In the genomic region with DNA sequence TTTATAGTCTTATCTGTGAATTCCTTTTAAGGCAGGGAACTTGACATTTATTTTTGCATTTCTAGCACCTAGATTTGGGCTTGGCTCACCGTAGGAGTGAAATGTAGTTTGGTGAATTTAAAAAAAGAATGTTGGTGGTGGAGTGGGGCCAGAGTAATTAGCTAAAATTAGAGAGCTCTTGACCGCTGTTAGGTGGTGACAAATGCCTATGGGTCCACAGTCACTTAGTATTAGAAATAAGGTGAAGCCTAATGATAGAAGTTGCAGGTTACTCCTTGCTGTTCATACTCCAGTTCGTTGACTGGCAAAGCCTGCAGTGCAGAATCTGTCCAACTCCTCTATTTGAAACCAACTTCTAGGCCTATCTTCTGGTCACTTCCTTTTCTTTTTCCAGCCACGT, we compare ENCODE assay signal across 1 cellular context.
TF ChIP-seq lines count a peak whose summit lies in the region.

No MANE protein-coding gene starts in this region.

TF ChIP-seq in GM23338, 12 proteins besides CTCF, POLR2A, EP300 and RAD21 (continued from another document):
- TF ChIP-seq, protein P1, sequence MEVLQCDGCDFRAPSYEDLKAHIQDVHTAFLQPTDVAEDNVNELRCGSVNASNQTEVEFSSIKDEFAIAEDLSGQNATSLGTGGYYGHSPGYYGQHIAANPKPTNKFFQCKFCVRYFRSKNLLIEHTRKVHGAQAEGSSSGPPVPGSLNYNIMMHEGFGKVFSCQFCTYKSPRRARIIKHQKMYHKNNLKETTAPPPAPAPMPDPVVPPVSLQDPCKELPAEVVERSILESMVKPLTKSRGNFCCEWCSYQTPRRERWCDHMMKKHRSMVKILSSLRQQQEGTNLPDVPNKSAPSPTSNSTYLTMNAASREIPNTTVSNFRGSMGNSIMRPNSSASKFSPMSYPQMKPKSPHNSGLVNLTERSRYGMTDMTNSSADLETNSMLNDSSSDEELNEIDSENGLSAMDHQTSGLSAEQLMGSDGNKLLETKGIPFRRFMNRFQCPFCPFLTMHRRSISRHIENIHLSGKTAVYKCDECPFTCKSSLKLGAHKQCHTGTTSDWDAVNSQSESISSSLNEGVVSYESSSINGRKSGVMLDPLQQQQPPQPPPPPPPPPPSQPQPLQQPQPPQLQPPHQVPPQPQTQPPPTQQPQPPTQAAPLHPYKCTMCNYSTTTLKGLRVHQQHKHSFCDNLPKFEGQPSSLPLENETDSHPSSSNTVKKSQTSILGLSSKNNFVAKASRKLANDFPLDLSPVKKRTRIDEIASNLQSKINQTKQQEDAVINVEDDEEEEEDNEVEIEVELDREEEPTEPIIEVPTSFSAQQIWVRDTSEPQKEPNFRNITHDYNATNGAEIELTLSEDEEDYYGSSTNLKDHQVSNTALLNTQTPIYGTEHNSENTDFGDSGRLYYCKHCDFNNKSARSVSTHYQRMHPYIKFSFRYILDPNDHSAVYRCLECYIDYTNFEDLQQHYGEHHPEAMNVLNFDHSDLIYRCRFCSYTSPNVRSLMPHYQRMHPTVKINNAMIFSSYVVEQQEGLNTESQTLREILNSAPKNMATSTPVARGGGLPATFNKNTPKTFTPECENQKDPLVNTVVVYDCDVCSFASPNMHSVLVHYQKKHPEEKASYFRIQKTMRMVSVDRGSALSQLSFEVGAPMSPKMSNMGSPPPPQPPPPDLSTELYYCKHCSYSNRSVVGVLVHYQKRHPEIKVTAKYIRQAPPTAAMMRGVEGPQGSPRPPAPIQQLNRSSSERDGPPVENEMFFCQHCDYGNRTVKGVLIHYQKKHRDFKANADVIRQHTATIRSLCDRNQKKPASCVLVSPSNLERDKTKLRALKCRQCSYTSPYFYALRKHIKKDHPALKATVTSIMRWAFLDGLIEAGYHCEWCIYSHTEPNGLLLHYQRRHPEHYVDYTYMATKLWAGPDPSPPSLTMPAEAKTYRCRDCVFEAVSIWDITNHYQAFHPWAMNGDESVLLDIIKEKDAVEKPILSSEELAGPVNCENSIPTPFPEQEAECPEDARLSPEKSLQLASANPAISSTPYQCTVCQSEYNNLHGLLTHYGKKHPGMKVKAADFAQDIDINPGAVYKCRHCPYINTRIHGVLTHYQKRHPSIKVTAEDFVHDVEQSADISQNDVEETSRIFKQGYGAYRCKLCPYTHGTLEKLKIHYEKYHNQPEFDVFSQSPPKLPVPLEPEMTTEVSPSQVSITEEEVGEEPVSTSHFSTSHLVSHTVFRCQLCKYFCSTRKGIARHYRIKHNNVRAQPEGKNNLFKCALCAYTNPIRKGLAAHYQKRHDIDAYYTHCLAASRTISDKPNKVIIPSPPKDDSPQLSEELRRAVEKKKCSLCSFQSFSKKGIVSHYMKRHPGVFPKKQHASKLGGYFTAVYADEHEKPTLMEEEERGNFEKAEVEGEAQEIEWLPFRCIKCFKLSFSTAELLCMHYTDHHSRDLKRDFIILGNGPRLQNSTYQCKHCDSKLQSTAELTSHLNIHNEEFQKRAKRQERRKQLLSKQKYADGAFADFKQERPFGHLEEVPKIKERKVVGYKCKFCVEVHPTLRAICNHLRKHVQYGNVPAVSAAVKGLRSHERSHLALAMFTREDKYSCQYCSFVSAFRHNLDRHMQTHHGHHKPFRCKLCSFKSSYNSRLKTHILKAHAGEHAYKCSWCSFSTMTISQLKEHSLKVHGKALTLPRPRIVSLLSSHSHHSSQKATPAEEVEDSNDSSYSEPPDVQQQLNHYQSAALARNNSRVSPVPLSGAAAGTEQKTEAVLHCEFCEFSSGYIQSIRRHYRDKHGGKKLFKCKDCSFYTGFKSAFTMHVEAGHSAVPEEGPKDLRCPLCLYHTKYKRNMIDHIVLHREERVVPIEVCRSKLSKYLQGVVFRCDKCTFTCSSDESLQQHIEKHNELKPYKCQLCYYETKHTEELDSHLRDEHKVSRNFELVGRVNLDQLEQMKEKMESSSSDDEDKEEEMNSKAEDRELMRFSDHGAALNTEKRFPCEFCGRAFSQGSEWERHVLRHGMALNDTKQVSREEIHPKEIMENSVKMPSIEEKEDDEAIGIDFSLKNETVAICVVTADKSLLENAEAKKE (CRISPR knock-in tag; IDR thresholded peaks at IDR 0.05): no peak
TF ChIP-seq in GM23338: peak in this region for 0.
